Comparison of ENCODE assay signal across 8 cellular contexts in the genomic region with DNA sequence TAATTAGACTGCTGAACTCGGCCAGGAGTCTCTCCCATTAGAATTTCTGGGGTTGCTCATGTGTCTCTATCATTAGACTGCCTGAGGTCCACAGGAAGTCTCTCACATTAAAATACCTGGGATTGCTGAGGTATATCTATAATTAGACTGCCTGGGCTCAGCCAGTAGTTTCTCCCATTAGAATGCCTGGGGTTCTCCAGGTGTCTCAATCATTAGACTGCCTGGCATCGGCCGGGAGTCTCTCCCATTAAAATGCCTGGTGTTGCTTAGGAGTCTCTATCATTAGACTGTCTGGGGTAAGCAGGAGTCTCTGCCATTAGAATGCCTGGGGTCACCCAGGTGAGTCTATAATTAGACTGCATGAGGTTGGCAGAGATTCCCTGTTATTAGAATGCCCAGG.
"Had no signal": no experiment of that assay in that cellular context is flagged by ENCODE, and none has a peak within 500 bp of the region (broad histone marks: within the 10 kb centered on the region; RNA-seq: fewer than 3 reads in every experiment).

No MANE protein-coding gene starts in this region.

- H3K4me1 ChIP-seq: HAP-1 had no signal

- H3K27ac Mint-ChIP-seq: HFFc6 had no signal

- ATAC-seq: HCT116 had no signal

- DNase-seq: GM23248, GOT3, H7, HFFc6, IMR-90, KBM-7 had no signal

- H3K9me3 ChIP-seq: HAP-1 had no signal

- H3K36me3 ChIP-seq: HAP-1 had no signal

- H3K4me3 Mint-ChIP-seq: HFFc6 had no signal

- H3K27ac ChIP-seq: GM23248 had no signal

- H3K4me3 ChIP-seq: GM23248, HAP-1 had no signal
